In the genomic region with DNA sequence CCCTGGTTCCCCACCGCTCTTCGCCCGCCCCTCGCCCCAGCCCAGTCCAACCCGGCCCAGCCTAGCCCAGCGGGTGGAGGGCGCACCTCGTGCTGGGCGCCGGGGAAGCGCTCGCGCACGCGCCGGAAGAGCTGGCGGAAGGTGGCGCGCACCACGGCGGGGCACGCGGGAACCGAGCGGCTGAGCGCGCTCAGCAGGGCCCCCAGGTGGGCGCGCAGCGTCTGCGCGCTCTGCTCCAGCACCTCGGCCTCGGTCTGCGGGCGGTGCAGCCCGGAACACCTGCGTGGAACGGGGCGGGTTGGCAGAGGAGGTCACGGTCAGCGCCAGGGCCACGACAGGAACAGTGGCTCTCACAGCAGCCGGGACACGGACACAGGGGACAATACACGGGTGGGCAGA, we compare ENCODE assay signal across 9 cellular contexts. TPM values are rescaled to one million over a fixed set of nuclear protein-coding genes. Genes with fewer than 3 reads are reported as not detected.
DNase-seq lines count a peak whose midpoint lies in the region; ATAC-seq and TF ChIP-seq lines count a peak whose summit lies in the region.
"Not testable (repeated sequence)": the region's sequence is repeated elsewhere in the genome, so short reads cannot be mapped to it uniquely, and the experiment has no call there.
"Had no signal": no experiment of that assay in that cellular context is flagged by ENCODE, and none has a peak within 500 bp of the region (broad histone marks: within the 10 kb centered on the region; RNA-seq: fewer than 3 reads in every experiment).

No MANE protein-coding gene starts in this region.

- H3K4me3 ChIP-seq in ectodermal cell (ENCODE audit: insufficient read depth, low read depth, low read length) = peak overlapping the region; percentile 18

- 3% methylated on average over 46 of the region's 46 CpGs for WGBS in ectodermal cell, 2 experiments

- H3K27ac Mint-ChIP-seq in CD4-positive, alpha-beta T cell = peak overlapping the region; percentile 78
- peak overlapping the region; percentile 82 for H3K27ac Mint-ChIP-seq in memory B cell

- intact Hi-C loops in CD4-positive, alpha-beta T cell (cut with DNase I, micrococcal nuclease) = loop anchor here (10.0 kb wide), 2 partner anchors 534 to 754 kb away; partner anchors contain the start of genes DDX56 (in 1 of the 2) and PPIA (in 1 of the 2)

- not testable (repeated sequence) for H3K9me3 ChIP-seq in CD4-positive, alpha-beta T cell (ENCODE audit: control insufficient read depth, low read length); ectodermal cell (ENCODE audit: control insufficient read depth, low read length)

- not testable (repeated sequence) for H3K9me3 Mint-ChIP-seq in CD4-positive, alpha-beta T cell; memory B cell

- TF ChIP-seq CTCF in CD4-positive, alpha-beta T cell (IDR thresholded peaks at IDR 0.05) = peak; percentile 38

- H3K36me3 Mint-ChIP-seq in CD4-positive, alpha-beta T cell (ENCODE audit: low read depth) = peaks cover 19% of the 10 kb centered on the region
- not testable (repeated sequence) for H3K36me3 Mint-ChIP-seq in memory B cell

- CTCF ChIA-PET in CD4-positive, alpha-beta T cell (lab: Charles Lee) = not testable (repeated sequence)

- H3K4me3 Mint-ChIP-seq in CD4-positive, alpha-beta T cell = peak overlapping the region; percentile 60
- H3K4me3 Mint-ChIP-seq in memory B cell = peak overlapping the region; percentile 79

- H3K4me1 Mint-ChIP-seq in CD4-positive, alpha-beta T cell (ENCODE audit: low read depth) = peaks cover 22% of the 10 kb centered on the region
- H3K4me1 Mint-ChIP-seq in memory B cell = peaks cover 14% of the 10 kb centered on the region

- DNase-seq in CD4-positive, alpha-beta T cell = peak; percentile 40 to 76 (median 59)
- DNase-seq in NOMO-1 (lab: John Stamatoyannopoulos, UW; ENCODE audit: unreplicated experiment in 2 of 2) (peak; percentile 12 to 42), activated T-cell treated with anti-CD3 and anti-CD28 coated beads for 24 hours (ENCODE audit: low read depth) (peak; percentile 48), memory B cell (ENCODE audit: low spot score in 2 of 2) (peak; percentile 54 to 60)
- peak; percentile 61 for DNase-seq in stimulated activated CD4-positive, alpha-beta T cell treated with anti-CD3 and anti-CD28 coated beads, Interleukin-4, amount 100 ng/mL, for 24 hours

- not testable (repeated sequence) for H3K27me3 ChIP-seq in CD4-positive, alpha-beta T cell (ENCODE audit: control insufficient read depth, insufficient read depth, low read length)
- H3K27me3 ChIP-seq in ectodermal cell (ENCODE audit: control insufficient read depth, insufficient read depth, low read length, poor library complexity, severe bottlenecking) = peaks cover 29% of the 10 kb centered on the region

- H3K27ac ChIP-seq in CD4-positive, alpha-beta T cell (ENCODE audit: low read depth, low read length); ectodermal cell (ENCODE audit: insufficient read depth, low read depth, low read length, poor library complexity, severe bottlenecking): not testable (repeated sequence)

- POLR2A ChIA-PET in CD4-positive, alpha-beta T cell (lab: Charles Lee) = interaction anchor here (0.6 to 1.2 kb wide), 2 partner anchors 40 to 41 kb away, joined by 3 to 4 read pairs; partner anchors contain the start of gene POLM

- not testable (repeated sequence) for H3K4me1 ChIP-seq in ectodermal cell (ENCODE audit: control insufficient read depth, insufficient read depth, low read length)

- not testable (repeated sequence) for H3K27me3 Mint-ChIP-seq in CD4-positive, alpha-beta T cell; memory B cell

- peak; percentile 58 for ATAC-seq in CD4-positive, alpha-beta T cell (ENCODE audit: poor library complexity)
- peak; percentile 37 for ATAC-seq in GM19452 (IDR thresholded peaks at IDR 0.05; ENCODE audit: unreplicated experiment)
- peak; percentile 40 for ATAC-seq in HG03280 (IDR thresholded peaks at IDR 0.05; ENCODE audit: unreplicated experiment)
- ATAC-seq in memory B cell (ENCODE audit: low read depth) = peak; percentile 64

- not testable (repeated sequence) for H3K36me3 ChIP-seq in ectodermal cell (ENCODE audit: control insufficient read depth, insufficient read depth, low read length)

RNA-seq across cellular contexts. Expression of gene DBNL, which starts 4.0 kb away (rescaled TPM):
- 10 to 100 TPM; 88.5 to 90.6 TPM for total RNA-seq in CD4-positive, alpha-beta T cell
- polyA plus RNA-seq in ectodermal cell (2013, experiment 1 of 4) = 43.8 TPM
- 50.7 TPM for polyA plus RNA-seq in ectodermal cell (2013, experiment 2 of 4)
- polyA plus RNA-seq in ectodermal cell (2013, experiment 3 of 4) = 38.7 TPM
- polyA plus RNA-seq in ectodermal cell (2013, experiment 4 of 4) = 39.1 TPM

RNA-seq across cellular contexts. Expression of gene PGAM2, which starts 24.9 kb away (rescaled TPM):
- total RNA-seq in CD4-positive, alpha-beta T cell = 1 to 10 TPM; 1.3 to 1.8 TPM
- 13.0 TPM for polyA plus RNA-seq in ectodermal cell (2013, experiment 1 of 4)
- polyA plus RNA-seq in ectodermal cell (2013, experiment 2 of 4) = 14.3 TPM
- polyA plus RNA-seq in ectodermal cell (2013, experiment 3 of 4) = 11.9 TPM
- polyA plus RNA-seq in ectodermal cell (2013, experiment 4 of 4) = 11.4 TPM

RNA-seq across cellular contexts. Expression of gene POLM, which starts 41.8 kb away (rescaled TPM):
- 10 to 100 TPM; 33.6 to 35.6 TPM for total RNA-seq in CD4-positive, alpha-beta T cell
- polyA plus RNA-seq in ectodermal cell (2013, experiment 1 of 4) = 20.9 TPM
- 16.3 TPM for polyA plus RNA-seq in ectodermal cell (2013, experiment 2 of 4)
- polyA plus RNA-seq in ectodermal cell (2013, experiment 3 of 4) = 13.2 TPM
- 16.2 TPM for polyA plus RNA-seq in ectodermal cell (2013, experiment 4 of 4)

RNA-seq across cellular contexts. Expression of gene SPDYE1, which starts 42.8 kb away (rescaled TPM):
- total RNA-seq in CD4-positive, alpha-beta T cell = not detected
- not detected for polyA plus RNA-seq in ectodermal cell (2013, experiment 1 of 4)
- polyA plus RNA-seq in ectodermal cell (2013, experiment 2 of 4) = not detected
- not detected for polyA plus RNA-seq in ectodermal cell (2013, experiment 3 of 4)
- polyA plus RNA-seq in ectodermal cell (2013, experiment 4 of 4) = not detected
- total RNA-seq: occipital lobe had no signal
